Comparison of ENCODE assay signal across 16 cellular contexts in the genomic region with DNA sequence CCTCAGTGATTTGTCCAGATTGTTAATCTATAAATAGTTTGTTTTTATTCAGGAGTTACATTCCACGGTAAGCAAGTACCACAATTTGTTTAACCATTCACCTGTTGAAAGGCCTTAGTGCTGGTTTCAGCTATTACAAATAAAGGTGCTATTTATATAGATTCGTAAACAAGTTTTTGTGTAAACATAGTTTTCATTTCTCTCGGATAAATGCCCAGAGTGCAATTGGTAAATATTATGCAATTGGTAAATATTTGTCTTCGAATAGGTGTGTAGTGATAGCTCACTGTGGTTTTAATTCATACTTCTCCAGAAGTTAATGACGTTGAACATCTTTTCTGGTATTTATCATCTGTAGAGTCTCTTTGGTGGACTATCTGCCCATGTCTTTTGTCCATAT.
DNase-seq lines count a peak whose midpoint lies in the region; ATAC-seq and TF ChIP-seq lines count a peak whose summit lies in the region.
"Had no signal": no experiment of that assay in that cellular context is flagged by ENCODE, and none has a peak within 500 bp of the region (broad histone marks: within the 10 kb centered on the region; RNA-seq: fewer than 3 reads in every experiment).

No MANE protein-coding gene starts in this region.

- no peak for TF ChIP-seq RAD21 in liver (IDR thresholded peaks at IDR 0.05)

- DNase-seq in NCI-H1092 treated with DMSO at 0.1 percent for 48 hours (lab: John Stamatoyannopoulos, UW) (peak; percentile 13), NCI-H1092 (lab: John Stamatoyannopoulos, UW) (no peak), LNCaP clone FGC (ENCODE audit: low read depth) (peak; percentile 93), PC-9 (peak in 1 of 2 experiments; percentile 91), neural progenitor cell (ENCODE audit: low spot score) (no peak)
- DNase-seq in activated CD4-positive, alpha-beta T cell treated with anti-CD3 and anti-CD28 coated beads for 4 hours, result no peak
- DNase-seq: 8988T, C1 segment of cervical spinal cord, HCEC 1CT, NCI-H1694, NCI-H2171 treated with DMSO at 0.1 percent for 48 hours, NCI-H526 treated with DMSO at 0.1 percent for 48 hours, SHP77 treated with DMSO at 0.1 percent for 48 hours had no signal

- H3K4me2 ChIP-seq in PC-9 (peak overlapping the region; percentile 36), neural progenitor cell (no peak overlapping the region)

- ATAC-seq in GM21360 (IDR thresholded peaks at IDR 0.05; ENCODE audit: unreplicated experiment), result no peak

- no peak overlapping the region for H3K27ac Mint-ChIP-seq in neural progenitor cell
- H3K27ac Mint-ChIP-seq: IgD-negative memory B cell had no signal

- peaks cover 12% of the 10 kb centered on the region for H3K4me1 Mint-ChIP-seq in neural progenitor cell

- no peak overlapping the region for H3K4me3 Mint-ChIP-seq in neural progenitor cell
- H3K4me3 Mint-ChIP-seq: IgD-negative memory B cell had no signal

- CTCF ChIA-PET in PC-9 (lab: Charles Lee), result no interaction called here

- TF ChIP-seq CTCF in LNCaP clone FGC (IDR thresholded peaks at IDR 0.05; ENCODE audit: control insufficient read depth, extremely low read depth, insufficient read depth) (no peak), PC-9 (conservative IDR thresholded peaks at IDR 0.05) (no peak), liver (IDR thresholded peaks at IDR 0.05; ENCODE audit: low read depth, low read length, missing input control) (no peak), neural progenitor cell (IDR thresholded peaks at IDR 0.05) (no peak)

- H2AFZ ChIP-seq in PC-9, result no peak overlapping the region
- H2AFZ ChIP-seq in neural progenitor cell (replicated peaks), result no peak overlapping the region

- H3K36me3 ChIP-seq in PC-9 (ENCODE audit: low read depth) (no peaks in the 10 kb centered on the region), liver (ENCODE audit: control insufficient read depth in 4 of 4, insufficient read depth in 3 of 4, low read depth in 1 of 4, low read length in 3 of 4) (no peaks in the 10 kb centered on the region), neural progenitor cell (no peaks in the 10 kb centered on the region)

- H3K27ac ChIP-seq in PC-9 (0 out of 2 replicates have a peak overlapping the region, but pooled peaks have one; percentile 28), liver (ENCODE audit: low read depth in 1 of 2, low read length in 2 of 2) (no peak overlapping the region), neural progenitor cell (no peak overlapping the region)

- no TSS peak for BruUV-seq in PC-9 (replicated peaks; lab: Mats Ljungman, UMichigan)

- H3K9me2 ChIP-seq in PC-9 (ENCODE audit: insufficient read depth), result no peaks in the 10 kb centered on the region

- no peaks in the 10 kb centered on the region for H3K27me3 Mint-ChIP-seq in neural progenitor cell (ENCODE audit: insufficient read depth, low read depth)

- H3K9me3 ChIP-seq in PC-9 (ENCODE audit: insufficient read depth, low read depth) (no peaks in the 10 kb centered on the region), liver (ENCODE audit: control insufficient read depth in 4 of 4, low read length in 3 of 4) (no peaks in the 10 kb centered on the region), neural progenitor cell (ENCODE audit: low read depth) (no peaks in the 10 kb centered on the region)

- H3K4me1 ChIP-seq in PC-9 (replicated peaks; ENCODE audit: insufficient read depth) (peaks cover 21% of the 10 kb centered on the region), liver (ENCODE audit: control insufficient read depth in 4 of 4, insufficient read depth in 4 of 4, low read length in 3 of 4) (peaks cover 0 to 8% (median 0%) of the 10 kb centered on the region in 4 donors), neural progenitor cell (no peaks in the 10 kb centered on the region)

- H3K4me3 ChIP-seq in LNCaP clone FGC (ENCODE audit: low read depth, low read length) (no peak overlapping the region), PC-9 (no peak overlapping the region), liver (ENCODE audit: low read depth in 1 of 3, low read length in 3 of 3) (no peak overlapping the region), neural progenitor cell (no peak overlapping the region)

- intact Hi-C loops in PC-9 (cut with micrococcal nuclease; ENCODE audit: unreplicated experiment), result loop anchor here (5.0 kb wide), 1 partner anchor 41 kb away; no protein-coding TSS in a partner anchor

- peaks cover 3% of the 10 kb centered on the region for H3K36me3 Mint-ChIP-seq in neural progenitor cell
- H3K36me3 Mint-ChIP-seq: IgD-negative memory B cell had no signal

- H3K79me2 ChIP-seq in PC-9 (ENCODE audit: low read depth), result no peaks in the 10 kb centered on the region
- no peaks in the 10 kb centered on the region for H3K79me2 ChIP-seq in neural progenitor cell (ENCODE audit: low read depth)

- POLR2A ChIA-PET in PC-9 (lab: Charles Lee; ENCODE audit: unreplicated experiment), result no interaction called here

- 28% methylated on average over 5 of the region's 5 CpGs for WGBS in liver

- H3F3A ChIP-seq in PC-9 (ENCODE audit: insufficient read depth, low read depth), result peaks cover 21% of the 10 kb centered on the region; the same call in 1 of the 2 replicates
- H3F3A ChIP-seq in neural progenitor cell (ENCODE audit: low read depth), result no peaks in the 10 kb centered on the region

- H3K27me3 ChIP-seq in PC-9 (ENCODE audit: insufficient read depth, low read depth) (peaks cover 16% of the 10 kb centered on the region; the same call in 1 of the 2 replicates), liver (ENCODE audit: control insufficient read depth in 4 of 4, insufficient read depth in 4 of 4, low read length in 3 of 4) (peaks cover 0 to 3% (median 0%) of the 10 kb centered on the region in 4 donors), neural progenitor cell (no peaks in the 10 kb centered on the region)

- H3K9ac ChIP-seq in liver (ENCODE audit: low read depth in 1 of 2, low read length in 2 of 2), result no peak overlapping the region
- no peak overlapping the region for H3K9ac ChIP-seq in neural progenitor cell

- no peaks in the 10 kb centered on the region for H4K20me1 ChIP-seq in PC-9 (ENCODE audit: insufficient read depth)
- H4K20me1 ChIP-seq in neural progenitor cell (ENCODE audit: low read depth), result no peaks in the 10 kb centered on the region

- H3K9me3 Mint-ChIP-seq in neural progenitor cell, result peaks cover 8% of the 10 kb centered on the region

TF ChIP-seq in liver, 16 proteins besides CTCF, POLR2A, EP300 and RAD21:
- TF ChIP-seq HNF4G (IDR thresholded peaks at IDR 0.05) (no peak), FOXA1 (IDR thresholded peaks at IDR 0.05) (peak; percentile 53), FOXA2 (IDR thresholded peaks at IDR 0.05) (peak; percentile 63)

Comparison
In these comparisons a context has a peak if more than half of its experiments do, and no peak if none do; other contexts are left out.
1. DNase-seq: peak in NCI-H1092 treated with DMSO at 0.1 percent for 48 hours (single experiment) and LNCaP clone FGC (single experiment); none in NCI-H1092 (single experiment), neural progenitor cell (single experiment) and activated CD4-positive, alpha-beta T cell treated with anti-CD3 and anti-CD28 coated beads for 4 hours (0 of 2).